In genomic region chr9:106888992-106889631, GRCh38 we compare ENCODE assay signal across 26 cellular contexts. TPM values are rescaled to one million over a fixed set of nuclear protein-coding genes. Genes with fewer than 3 reads are reported as not detected.
A peak's percentile ranks its signal among the peaks of the same experiment; 100 is the strongest.
DNase-seq lines count a peak whose midpoint lies in the region; ATAC-seq and TF ChIP-seq lines count a peak whose summit lies in the region.
"Had no signal": no experiment of that assay in that cellular context is flagged by ENCODE, and none has a peak within 500 bp of the region (broad histone marks: within the 10 kb centered on the region; RNA-seq: fewer than 3 reads in every experiment).

No MANE protein-coding gene starts in this region.

- in situ Hi-C loops in Panc1 (cut with HindIII; ENCODE audit: low pct_unique_long_range_greater_than_20kb, low sequenced_read_pairs) = no loop called here

- peaks cover 100% of the 10 kb centered on the region for H3K79me2 ChIP-seq in GM23338 (replicated peaks; ENCODE audit: insufficient read depth)

- H3K4me3 ChIP-seq in GM23338 (no peak overlapping the region), Panc1 (ENCODE audit: low read depth in 2 of 2, low read length in 2 of 2) (peak overlapping the region; percentile 13 to 43; a peak in 3 of 4 replicates), SJCRH30 (no peak overlapping the region)
- H3K4me3 ChIP-seq: SJSA1, tibial artery had no signal

- peak; percentile 26 for ATAC-seq in GM23338
- ATAC-seq in Panc1 = peak; percentile 55
- peak; percentile 2 for ATAC-seq in esophagus mucosa
- ATAC-seq in GM18511 (IDR thresholded peaks at IDR 0.05; ENCODE audit: unreplicated experiment) = no peak
- ATAC-seq: activated naive CD4-positive, alpha-beta T cell treated with anti-CD3 and anti-CD28 coated beads, Interleukin-2, amount 50 U/mL, for 72 hours; activated T-cell treated with anti-CD3 and anti-CD28 coated beads, Interleukin-2, amount 50 U/mL, for 4 hours; stimulated activated memory B cell treated with anti-CD40 and anti-IgM and Interleukin-4, amounts not matched to agents 10 μg/mL and 1 μg/mL and 100 μg/mL, for 72 hours had no signal

- H3K27me3 Mint-ChIP-seq in GM23338 (ENCODE audit: insufficient read depth, low read depth, poor library complexity) (no peaks in the 10 kb centered on the region), nephron progenitor cell (ENCODE audit: low read depth, poor library complexity) (no peaks in the 10 kb centered on the region)
- H3K27me3 Mint-ChIP-seq: activated CD4-positive, alpha-beta memory T cell treated with anti-CD3 and anti-CD28 coated beads, Interleukin-2, amount 10 ng/mL, durations not matched to agents 7 days and 5 days; memory B cell; stimulated activated memory B cell treated with anti-CD40 and anti-IgM and Interleukin-4, amounts not matched to agents 10 μg/mL and 1 μg/mL and 100 μg/mL, for 72 hours had no signal

- intact Hi-C loops in Panc1 (cut with micrococcal nuclease; ENCODE audit: unreplicated experiment) = no loop called here

- no peaks in the 10 kb centered on the region; the same call in 1 of the 2 replicates for H3K36me3 ChIP-seq in GM23338 (ENCODE audit: insufficient read depth)
- H3K36me3 ChIP-seq in Panc1 (ENCODE audit: control insufficient read depth, insufficient read depth, low read length) = no peaks in the 10 kb centered on the region
- H3K36me3 ChIP-seq in SJCRH30 = no peaks in the 10 kb centered on the region
- H3K36me3 ChIP-seq: tibial artery had no signal

- H3K36me3 Mint-ChIP-seq in GM23338 (ENCODE audit: low read depth) = peaks cover 23% of the 10 kb centered on the region
- peaks cover 79% of the 10 kb centered on the region for H3K36me3 Mint-ChIP-seq in nephron progenitor cell (ENCODE audit: low read depth)
- H3K36me3 Mint-ChIP-seq: activated naive CD4-positive, alpha-beta T cell treated with anti-CD3 and anti-CD28 coated beads, Interleukin-2, amount 50 U/mL, for 72 hours; memory B cell; stimulated activated memory B cell treated with anti-CD40 and anti-IgM and Interleukin-4, amounts not matched to agents 10 μg/mL and 1 μg/mL and 100 μg/mL, for 72 hours had no signal

- DNase-seq in GM23338 (ENCODE audit: low spot score) (peak; percentile 24), Panc1 (ENCODE audit: low read depth, low spot score) (no peak), nephron progenitor cell (peak; percentile 16), SJCRH30 (no peak), DMS153 treated with DMSO at 0.1 percent for 48 hours (lab: John Stamatoyannopoulos, UW; ENCODE audit: unreplicated experiment) (no peak), NCI-H748 treated with DMSO at 0.1 percent for 48 hours (lab: John Stamatoyannopoulos, UW) (no peak)
- DNase-seq: activated CD4-positive, alpha-beta memory T cell treated with anti-CD3 and anti-CD28 coated beads, Interleukin-2, amount 10 ng/mL, durations not matched to agents 7 days and 5 days; activated T-cell treated with anti-CD3 and anti-CD28 coated beads, Interleukin-2, amount 50 U/mL, for 4 hours; cortex of kidney; DMS79; erythroblast; GOT3; NCI-H1048; NCI-H2107; NCI-H526 treated with DMSO at 0.1 percent for 48 hours; OCI-M1; T-helper 2 cell; tibial artery had no signal

- CTCF ChIA-PET in Panc1 (lab: Charles Lee) = no interaction called here

- no peak for TF ChIP-seq CTCF in GM23338 (conservative IDR thresholded peaks at IDR 0.05; ENCODE audit: low read depth in 2 of 2)
- no peak for TF ChIP-seq CTCF in Panc1 (IDR thresholded peaks at IDR 0.05)
- TF ChIP-seq CTCF in nephron progenitor cell (IDR thresholded peaks at IDR 0.05) = no peak

- no peak overlapping the region; the same call in 2 of the 3 replicates for H3K4me3 Mint-ChIP-seq in GM23338
- H3K4me3 Mint-ChIP-seq in nephron progenitor cell = peak overlapping the region; percentile 70
- H3K4me3 Mint-ChIP-seq: activated CD4-positive, alpha-beta memory T cell treated with anti-CD3 and anti-CD28 coated beads, Interleukin-2, amount 10 ng/mL, durations not matched to agents 7 days and 5 days; activated T-cell treated with anti-CD3 and anti-CD28 coated beads, Interleukin-2, amount 50 U/mL, for 4 hours; memory B cell; stimulated activated memory B cell treated with anti-CD40 and anti-IgM and Interleukin-4, amounts not matched to agents 10 μg/mL and 1 μg/mL and 100 μg/mL, for 72 hours had no signal

- H3F3A ChIP-seq in GM23338 (replicated peaks; ENCODE audit: low read depth) = no peaks in the 10 kb centered on the region

- peaks cover 19% of the 10 kb centered on the region for H4K20me1 ChIP-seq in GM23338 (replicated peaks; ENCODE audit: insufficient read depth)

- H3K9me2 ChIP-seq in GM23338 (ENCODE audit: insufficient read depth) = 0 out of 2 replicates have a peak, but pooled peaks cover 5% of the 10 kb centered on the region

- H3K27ac ChIP-seq in GM23338 (ENCODE audit: low read depth) (peak overlapping the region; percentile 93), Panc1 (ENCODE audit: low read length) (peak overlapping the region; percentile 91), SJCRH30 (no peak overlapping the region)
- H3K27ac ChIP-seq: HL-60, KMS-11, SJSA1, tibial artery had no signal

- H3K27me3 ChIP-seq in GM23338 (ENCODE audit: insufficient read depth) = no peaks in the 10 kb centered on the region
- H3K27me3 ChIP-seq in Panc1 (ENCODE audit: control insufficient read depth, insufficient read depth, low read length) = no peaks in the 10 kb centered on the region
- H3K27me3 ChIP-seq in SJCRH30 = no peaks in the 10 kb centered on the region
- H3K27me3 ChIP-seq: SJSA1, tibial artery had no signal

- peak overlapping the region; percentile 33 for H3K4me2 ChIP-seq in GM23338
- H3K4me2 ChIP-seq: KMS-11 had no signal

- POLR2A ChIA-PET in Panc1 (lab: Charles Lee) = no interaction called here

- H3K9me3 ChIP-seq in Panc1 (ENCODE audit: control insufficient read depth, insufficient read depth, low read depth, low read length) (no peaks in the 10 kb centered on the region), SJCRH30 (replicated peaks) (no peaks in the 10 kb centered on the region)
- H3K9me3 ChIP-seq: SJSA1, tibial artery had no signal

- no peak overlapping the region for H2AFZ ChIP-seq in GM23338

- no peaks in the 10 kb centered on the region for H3K9me3 Mint-ChIP-seq in GM23338
- H3K9me3 Mint-ChIP-seq in nephron progenitor cell = peaks cover 9% of the 10 kb centered on the region
- H3K9me3 Mint-ChIP-seq: memory B cell; stimulated activated memory B cell treated with anti-CD40 and anti-IgM and Interleukin-4, amounts not matched to agents 10 μg/mL and 1 μg/mL and 100 μg/mL, for 72 hours had no signal

- H3K27ac Mint-ChIP-seq in GM23338 (peak overlapping the region; percentile 84), nephron progenitor cell (peak overlapping the region; percentile 98)
- H3K27ac Mint-ChIP-seq: activated CD4-positive, alpha-beta memory T cell treated with anti-CD3 and anti-CD28 coated beads, Interleukin-2, amount 10 ng/mL, durations not matched to agents 7 days and 5 days; memory B cell; stimulated activated memory B cell treated with anti-CD40 and anti-IgM and Interleukin-4, amounts not matched to agents 10 μg/mL and 1 μg/mL and 100 μg/mL, for 72 hours had no signal

- H3K4me1 ChIP-seq in GM23338 (ENCODE audit: insufficient read depth) (peaks cover 69% of the 10 kb centered on the region), Panc1 (ENCODE audit: control insufficient read depth, insufficient read depth, low read length) (peaks cover 58% of the 10 kb centered on the region), SJCRH30 (peaks cover 29% of the 10 kb centered on the region)

- BruUV-seq in Panc1 (replicated peaks; lab: Mats Ljungman, UMichigan) = no TSS peak

- peaks cover 79% of the 10 kb centered on the region for H3K4me1 Mint-ChIP-seq in GM23338
- H3K4me1 Mint-ChIP-seq in nephron progenitor cell = peaks cover 82% of the 10 kb centered on the region
- H3K4me1 Mint-ChIP-seq: activated CD4-positive, alpha-beta memory T cell treated with anti-CD3 and anti-CD28 coated beads, Interleukin-2, amount 10 ng/mL, durations not matched to agents 7 days and 5 days; memory B cell; stimulated activated memory B cell treated with anti-CD40 and anti-IgM and Interleukin-4, amounts not matched to agents 10 μg/mL and 1 μg/mL and 100 μg/mL, for 72 hours had no signal

TF ChIP-seq in GM23338, 12 proteins besides CTCF, POLR2A, EP300 and RAD21 (continues in another document):
- no peak for TF ChIP-seq NANOG (IDR thresholded peaks at IDR 0.05; ENCODE audit: borderline replicate concordance)
- no peak for TF ChIP-seq JUNB (IDR thresholded peaks at IDR 0.05; ENCODE audit: unreplicated experiment)
- no peak for TF ChIP-seq STAT1 (IDR thresholded peaks at IDR 0.05; ENCODE audit: unreplicated experiment)
- no peak for TF ChIP-seq ETS1 (IDR thresholded peaks at IDR 0.05)
- no peak for TF ChIP-seq EZH2phosphoT487 (IDR thresholded peaks at IDR 0.05; ENCODE audit: unreplicated experiment)
- TF ChIP-seq CREB1 (CRISPR knock-in tag; IDR thresholded peaks at IDR 0.05; ENCODE audit: low read depth) = no peak
- TF ChIP-seq POLR2AphosphoS5 (IDR thresholded peaks at IDR 0.05; ENCODE audit: low read depth) = no peak
- no peak for TF ChIP-seq ZNF114 (CRISPR knock-in tag; IDR thresholded peaks at IDR 0.05)

RNA-seq across cellular contexts. Expression of gene ZNF462, which starts 26.1 kb away (rescaled TPM):
- 87.8 and 101 TPM in 2 replicates for total RNA-seq in GM23338 (2014; rRNA removed; shearing (Covaris generic))
- polyA plus RNA-seq in GM23338 (2016; fragmentation: Nextera tagmentation; extraction: Ambion mirVana) = 31.1 and 40.0 TPM in 2 replicates
- 34.8 TPM for total RNA-seq in Panc1 (2021; ENCODE audit: unreplicated experiment)
- 7.4 TPM for polyA plus RNA-seq in Panc1 (2012; ENCODE audit: insufficient read length)
- total RNA-seq in esophagus mucosa = 25.9 TPM
- total RNA-seq in SJCRH30 (2014; rRNA removed; shearing (Covaris generic)) = 26.8 and 27.4 TPM in 2 replicates

Comparison
In these comparisons a context has a peak if more than half of its experiments do, and no peak if none do; other contexts are left out.
1. DNase-seq: peak in GM23338 (single experiment) and nephron progenitor cell (single experiment); none in Panc1 (single experiment), SJCRH30 (0 of 2), DMS153 treated with DMSO at 0.1 percent for 48 hours (single experiment) and NCI-H748 treated with DMSO at 0.1 percent for 48 hours (single experiment).
2. H3K4me3 ChIP-seq: peak in Panc1 (2 of 2); none in GM23338 (single experiment) and SJCRH30 (single experiment).